Comparison of ENCODE assay signal across 10 cellular contexts in the genomic region with DNA sequence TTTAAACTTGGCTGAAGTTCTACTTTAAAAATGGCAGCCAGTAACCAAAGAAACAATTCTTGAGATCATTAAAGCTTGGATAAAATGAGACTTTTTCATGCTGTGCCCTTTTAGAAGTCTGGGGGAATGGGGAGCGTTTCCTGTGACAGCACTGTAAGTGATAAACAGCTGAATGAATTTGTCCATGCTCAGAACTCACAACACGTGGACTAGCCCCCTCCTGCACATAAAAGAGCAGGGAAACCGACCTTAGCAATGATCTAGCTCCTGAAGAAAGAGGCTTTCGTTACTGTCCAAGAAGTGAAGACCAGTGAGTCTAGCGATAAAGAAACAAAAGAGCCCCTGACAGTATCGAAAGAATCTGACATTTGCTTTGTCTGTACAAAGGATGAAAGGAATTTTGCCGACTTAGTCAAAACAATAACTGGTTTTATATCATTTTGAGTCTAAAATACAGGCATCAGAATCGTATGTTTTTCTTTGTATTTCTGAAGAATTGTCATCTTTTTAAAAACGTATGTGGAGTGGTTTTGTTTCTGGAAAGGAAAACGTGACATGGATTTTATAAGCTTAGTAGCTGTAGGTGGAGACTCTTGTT.
A peak's percentile ranks its signal among the peaks of the same experiment; 100 is the strongest.
DNase-seq lines count a peak whose midpoint lies in the region.
"Had no signal": no experiment of that assay in that cellular context is flagged by ENCODE, and none has a peak within 500 bp of the region (broad histone marks: within the 10 kb centered on the region; RNA-seq: fewer than 3 reads in every experiment).

No MANE protein-coding gene starts in this region.

- H3K9me3 ChIP-seq in SK-N-MC (ENCODE audit: low read depth, low read length) = no peaks in the 10 kb centered on the region
- H3K9me3 ChIP-seq in stomach smooth muscle (ENCODE audit: control insufficient read depth in 2 of 2, low read length in 2 of 2) = no peaks in the 10 kb centered on the region

- no peak overlapping the region for H3K27ac Mint-ChIP-seq in activated naive CD8-positive, alpha-beta T cell treated with anti-CD3 and anti-CD28 coated beads for 36 hours
- H3K27ac Mint-ChIP-seq: memory B cell had no signal

- peaks cover 16% of the 10 kb centered on the region for H3K4me1 Mint-ChIP-seq in activated naive CD8-positive, alpha-beta T cell treated with anti-CD3 and anti-CD28 coated beads for 36 hours

- H3K27ac ChIP-seq in SK-N-MC (peak overlapping the region; percentile 93), stomach smooth muscle (ENCODE audit: low read length) (no peak overlapping the region)

- DNase-seq in NCI-H748 (lab: John Stamatoyannopoulos, UW; ENCODE audit: unreplicated experiment) (peak; percentile 41), NCI-H748 treated with DMSO at 0.1 percent for 48 hours (lab: John Stamatoyannopoulos, UW) (no peak), SK-N-MC (ENCODE audit: low read depth, low spot score) (no peak), globus pallidus (ENCODE audit: low spot score) (peak; percentile 39), glomerular visceral epithelial cell (ENCODE audit: extremely low spot score) (no peak), SIG-M5 treated with dmso at 0.1 percent for 504 hours (lab: John Stamatoyannopoulos, UW; ENCODE audit: unreplicated experiment) (no peak)
- DNase-seq in activated naive CD8-positive, alpha-beta T cell treated with anti-CD3 and anti-CD28 coated beads for 36 hours = no peak
- DNase-seq: NCI-H2171 treated with DMSO at 0.1 percent for 48 hours had no signal

- peaks cover 5% of the 10 kb centered on the region for H3K27me3 Mint-ChIP-seq in activated naive CD8-positive, alpha-beta T cell treated with anti-CD3 and anti-CD28 coated beads for 36 hours
- H3K27me3 Mint-ChIP-seq: memory B cell had no signal

- no peak overlapping the region for H3K4me3 Mint-ChIP-seq in activated naive CD8-positive, alpha-beta T cell treated with anti-CD3 and anti-CD28 coated beads for 36 hours
- H3K4me3 Mint-ChIP-seq: memory B cell had no signal

- no peaks in the 10 kb centered on the region for H3K9me3 Mint-ChIP-seq in activated naive CD8-positive, alpha-beta T cell treated with anti-CD3 and anti-CD28 coated beads for 36 hours
- H3K9me3 Mint-ChIP-seq: memory B cell had no signal

- H3K4me1 ChIP-seq in stomach smooth muscle (ENCODE audit: control insufficient read depth, insufficient read depth, low read length) = no peaks in the 10 kb centered on the region

- H3K36me3 Mint-ChIP-seq in activated naive CD8-positive, alpha-beta T cell treated with anti-CD3 and anti-CD28 coated beads for 36 hours = peaks cover 3% of the 10 kb centered on the region

- peak overlapping the region; percentile 50 for H3K9ac ChIP-seq in SK-N-MC (ENCODE audit: insufficient read length)
- peak overlapping the region; percentile 12 to 30 for H3K9ac ChIP-seq in stomach smooth muscle (ENCODE audit: low read length in 2 of 2)

- H3K4me3 ChIP-seq in SK-N-MC (peak overlapping the region; percentile 66), stomach smooth muscle (ENCODE audit: low read length in 2 of 2) (peak overlapping the region; percentile 61 to 68)

- H3K27me3 ChIP-seq in stomach smooth muscle (ENCODE audit: control insufficient read depth in 1 of 2, insufficient read depth in 2 of 2, low read length in 2 of 2) = no peaks in the 10 kb centered on the region

- H3K36me3 ChIP-seq in SK-N-MC (ENCODE audit: insufficient read depth, low read length) = no peaks in the 10 kb centered on the region
- H3K36me3 ChIP-seq in stomach smooth muscle (ENCODE audit: control insufficient read depth in 2 of 2, insufficient read depth in 2 of 2, low read length in 2 of 2) = no peaks in the 10 kb centered on the region

Comparison
In these comparisons a context has a peak if more than half of its experiments do, and no peak if none do; other contexts are left out.
1. DNase-seq: peak in NCI-H748 (single experiment) and globus pallidus (single experiment); none in NCI-H748 treated with DMSO at 0.1 percent for 48 hours (single experiment), SK-N-MC (single experiment), glomerular visceral epithelial cell (single experiment), activated naive CD8-positive, alpha-beta T cell treated with anti-CD3 and anti-CD28 coated beads for 36 hours (single experiment) and SIG-M5 treated with dmso at 0.1 percent for 504 hours (single experiment).